Comparison of ENCODE assay signal across 8 cellular contexts in the genomic region with DNA sequence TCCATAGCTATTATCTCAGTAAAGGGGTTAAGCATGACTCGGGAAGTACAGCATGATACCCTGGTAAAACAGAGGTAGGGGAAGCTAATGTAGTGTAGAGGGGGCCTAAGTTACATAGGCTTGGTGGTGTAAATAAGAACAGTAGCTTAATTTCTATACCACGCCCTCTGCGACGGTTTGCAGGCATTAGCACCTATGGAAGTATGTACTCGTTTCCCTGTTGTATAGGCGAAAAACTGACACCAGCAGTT. TPM values are rescaled to one million over a fixed set of nuclear protein-coding genes. Genes with fewer than 3 reads are reported as not detected.
DNase-seq lines count a peak whose midpoint lies in the region; ATAC-seq and TF ChIP-seq lines count a peak whose summit lies in the region.

No MANE protein-coding gene starts in this region.

- DNase-seq in NOMO-1 treated with dmso at 0.1 percent for 144 hours (lab: John Stamatoyannopoulos, UW; ENCODE audit: unreplicated experiment) (peak; percentile 17), NOMO-1 treated with DMSO at 0.1 percent for 48 hours (lab: John Stamatoyannopoulos, UW; ENCODE audit: unreplicated experiment) (no peak), anterior cingulate cortex (lab: John Stamatoyannopoulos, UW) (no peak), SIG-M5 (lab: John Stamatoyannopoulos, UW) (no peak), D341Med (ENCODE audit: low spot score) (no peak)
- no peak for DNase-seq in stimulated activated effector memory CD8-positive, alpha-beta T cell treated with anti-CD3 and anti-CD28 coated beads, Interleukin-12 subunit alpha, Interleukin-12 subunit beta, amount 100 ng/mL, for 72 hours (ENCODE audit: low spot score in 2 of 2)

- no peak for TF ChIP-seq POLR2A in gastroesophageal sphincter (IDR thresholded peaks at IDR 0.05)

- WGBS in gastroesophageal sphincter (ENCODE audit: low coverage in 1 of 2), 2 donors = 9 to 15% methylated on average over 5 to 6 of the region's 6 CpGs

- H3K4me3 Mint-ChIP-seq in stimulated activated effector memory CD8-positive, alpha-beta T cell treated with anti-CD3 and anti-CD28 coated beads, Interleukin-12 subunit alpha, Interleukin-12 subunit beta, amount 100 ng/mL, for 72 hours = peak overlapping the region; percentile 68

- H3K4me1 ChIP-seq in gastroesophageal sphincter = peaks cover 0 to 24% (median 5%) of the 10 kb centered on the region in 3 donors

- no peaks in the 10 kb centered on the region for H3K9me3 ChIP-seq in gastroesophageal sphincter

- TF ChIP-seq EP300 in gastroesophageal sphincter (IDR thresholded peaks at IDR 0.05) = no peak

- H3K36me3 Mint-ChIP-seq in stimulated activated effector memory CD8-positive, alpha-beta T cell treated with anti-CD3 and anti-CD28 coated beads, Interleukin-12 subunit alpha, Interleukin-12 subunit beta, amount 100 ng/mL, for 72 hours = peaks cover 35% of the 10 kb centered on the region

- H3K27me3 ChIP-seq in gastroesophageal sphincter = no peaks in the 10 kb centered on the region

- H3K27ac Mint-ChIP-seq in stimulated activated effector memory CD8-positive, alpha-beta T cell treated with anti-CD3 and anti-CD28 coated beads, Interleukin-12 subunit alpha, Interleukin-12 subunit beta, amount 100 ng/mL, for 72 hours = peak overlapping the region; percentile 81

- peak overlapping the region; percentile 70 to 91 (median 86) for H3K27ac ChIP-seq in gastroesophageal sphincter

- ATAC-seq in SK-N-SH treated with all-trans-retinoic acid at 6 μM for 48 hours (peak; percentile 6), gastroesophageal sphincter (no peak)
- ATAC-seq in stimulated activated effector memory CD8-positive, alpha-beta T cell treated with anti-CD3 and anti-CD28 coated beads, Interleukin-12 subunit alpha, Interleukin-12 subunit beta, amount 100 ng/mL, for 72 hours = peak; percentile 15

- TF ChIP-seq CTCF in gastroesophageal sphincter (IDR thresholded peaks at IDR 0.05) = no peak

- peak overlapping the region; percentile 80 to 83 for H3K4me3 ChIP-seq in gastroesophageal sphincter

- H3K4me1 Mint-ChIP-seq in stimulated activated effector memory CD8-positive, alpha-beta T cell treated with anti-CD3 and anti-CD28 coated beads, Interleukin-12 subunit alpha, Interleukin-12 subunit beta, amount 100 ng/mL, for 72 hours = peaks cover 26% of the 10 kb centered on the region

- H3K36me3 ChIP-seq in gastroesophageal sphincter = peaks cover 0 to 36% of the 10 kb centered on the region in 2 donors

- H3K9me3 Mint-ChIP-seq in stimulated activated effector memory CD8-positive, alpha-beta T cell treated with anti-CD3 and anti-CD28 coated beads, Interleukin-12 subunit alpha, Interleukin-12 subunit beta, amount 100 ng/mL, for 72 hours = no peaks in the 10 kb centered on the region

TF ChIP-seq in SK-N-SH treated with all-trans-retinoic acid at 6 μM for 48 hours, 23 proteins besides CTCF, POLR2A, EP300 and RAD21:
- TF ChIP-seq ZFP3 (CRISPR knock-in tag; IDR thresholded peaks at IDR 0.05) = no peak

RNA-seq across cellular contexts. Expression of a gene that starts 0.5 kb away (rescaled TPM):
- total RNA-seq in gastroesophageal sphincter = 10 to 100 TPM; 65.1 to 93.6 (median 73.4) TPM

RNA-seq across cellular contexts. Expression of a gene that starts 10.2 kb away (rescaled TPM):
- 10 to 100 TPM; 18.4 to 37.2 (median 24.0) TPM for total RNA-seq in gastroesophageal sphincter

RNA-seq across cellular contexts. Expression of a gene that starts 11.6 kb away (rescaled TPM):
- not detected for total RNA-seq in gastroesophageal sphincter

RNA-seq across cellular contexts. Expression of a gene that starts 18.7 kb away (rescaled TPM):
- total RNA-seq in gastroesophageal sphincter = under 1 TPM in 3 of 4 donors, not detected in 1; 0.27 to 0.58 (median 0.42) TPM

RNA-seq across cellular contexts. Expression of a gene that starts 28.1 kb away (rescaled TPM):
- total RNA-seq in gastroesophageal sphincter = 1 to 10 TPM in 2 of 4 donors, under 1 TPM in 2; 0.13 to 3.0 (median 1.2) TPM
